ENCODE assay signal across 18 cellular contexts in the genomic region with DNA sequence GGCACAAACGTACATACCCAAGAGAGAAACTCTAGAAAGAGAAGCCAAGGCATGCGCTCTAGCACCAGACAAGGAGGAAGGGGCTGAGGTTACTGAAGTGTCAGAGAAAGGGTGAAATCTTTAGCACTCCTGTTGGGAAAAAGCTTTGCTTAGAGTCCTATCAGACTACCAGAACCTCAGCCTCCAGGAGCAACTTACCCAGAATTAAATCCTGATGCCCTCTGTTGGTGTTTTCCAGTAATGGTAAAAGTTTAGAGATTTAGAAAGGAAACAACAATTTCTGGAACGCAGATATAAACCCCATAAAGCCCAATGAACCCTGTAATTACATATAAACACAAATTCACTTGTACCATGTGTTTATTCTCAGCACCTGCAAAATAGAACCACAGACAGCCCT. TPM values are rescaled to one million over a fixed set of nuclear protein-coding genes. Genes with fewer than 3 reads are reported as not detected.
DNase-seq lines count a peak whose midpoint lies in the region; FAIRE-seq and TF ChIP-seq lines count a peak whose summit lies in the region.
"Had no signal": no experiment of that assay in that cellular context is flagged by ENCODE, and none has a peak within 500 bp of the region (broad histone marks: within the 10 kb centered on the region; RNA-seq: fewer than 3 reads in every experiment).

No MANE protein-coding gene starts in this region.

- in situ Hi-C loops in G401 (cut with HindIII; ENCODE audit: low sequenced_read_pairs), result no loop called here

- no peak overlapping the region for H3K4me3 Mint-ChIP-seq in activated CD4-positive, alpha-beta T cell treated with anti-CD3 and anti-CD28 coated beads, Interleukin-2, amount 10 ng/mL, durations not matched to agents 7 days and 5 days
- H3K4me3 Mint-ChIP-seq: activated naive CD8-positive, alpha-beta T cell treated with anti-CD3 and anti-CD28 coated beads, Interleukin-2, amount 50 U/mL, for 24 hours; CD4-positive, alpha-beta T cell had no signal

- H3K27ac ChIP-seq in Karpas-422 (ENCODE audit: low read length) (no peak overlapping the region), ascending aorta (no peak overlapping the region)
- H3K27ac ChIP-seq: colonic mucosa, esophagus squamous epithelium had no signal

- no peaks in the 10 kb centered on the region for H3K4me1 Mint-ChIP-seq in activated CD4-positive, alpha-beta T cell treated with anti-CD3 and anti-CD28 coated beads, Interleukin-2, amount 10 ng/mL, durations not matched to agents 7 days and 5 days
- H3K4me1 Mint-ChIP-seq: activated naive CD8-positive, alpha-beta T cell treated with anti-CD3 and anti-CD28 coated beads, Interleukin-2, amount 50 U/mL, for 24 hours had no signal

- H3K9me2 ChIP-seq in Karpas-422 (replicated peaks; ENCODE audit: insufficient read depth, low read length), result no peaks in the 10 kb centered on the region

- H3K4me1 ChIP-seq in Karpas-422 (ENCODE audit: low read length) (no peaks in the 10 kb centered on the region), ascending aorta (no peaks in the 10 kb centered on the region)
- H3K4me1 ChIP-seq: colonic mucosa, esophagus squamous epithelium had no signal

- no peak overlapping the region for H3K27ac Mint-ChIP-seq in activated CD4-positive, alpha-beta T cell treated with anti-CD3 and anti-CD28 coated beads, Interleukin-2, amount 10 ng/mL, durations not matched to agents 7 days and 5 days
- H3K27ac Mint-ChIP-seq: activated naive CD8-positive, alpha-beta T cell treated with anti-CD3 and anti-CD28 coated beads, Interleukin-2, amount 50 U/mL, for 24 hours; CD4-positive, alpha-beta T cell had no signal

- H3K79me2 ChIP-seq in Karpas-422 (ENCODE audit: low read length), result no peaks in the 10 kb centered on the region

- H4K20me1 ChIP-seq in Karpas-422 (ENCODE audit: insufficient read depth, low read depth, low read length), result no peaks in the 10 kb centered on the region

- no peak overlapping the region for H2AFZ ChIP-seq in Karpas-422 (ENCODE audit: low read length)

- H3K36me3 ChIP-seq in Karpas-422 (ENCODE audit: insufficient read depth, low read length) (no peaks in the 10 kb centered on the region), ascending aorta (no peaks in the 10 kb centered on the region)
- H3K36me3 ChIP-seq: colonic mucosa, esophagus squamous epithelium had no signal

- intact Hi-C loops in ascending aorta (cut with DNase I), result no loop called here

- H3K4me2 ChIP-seq in Karpas-422 (ENCODE audit: low read depth, low read length, poor library complexity, severe bottlenecking), result no peak overlapping the region

- no peaks in the 10 kb centered on the region for H3K36me3 Mint-ChIP-seq in activated CD4-positive, alpha-beta T cell treated with anti-CD3 and anti-CD28 coated beads, Interleukin-2, amount 10 ng/mL, durations not matched to agents 7 days and 5 days (ENCODE audit: low read depth)

- H3K27me3 ChIP-seq in Karpas-422 (ENCODE audit: low read length), result no peaks in the 10 kb centered on the region
- no peaks in the 10 kb centered on the region for H3K27me3 ChIP-seq in ascending aorta
- H3K27me3 ChIP-seq: colonic mucosa had no signal

- no peaks in the 10 kb centered on the region for H3K9me3 Mint-ChIP-seq in activated CD4-positive, alpha-beta T cell treated with anti-CD3 and anti-CD28 coated beads, Interleukin-2, amount 10 ng/mL, durations not matched to agents 7 days and 5 days
- H3K9me3 Mint-ChIP-seq: activated naive CD8-positive, alpha-beta T cell treated with anti-CD3 and anti-CD28 coated beads, Interleukin-2, amount 50 U/mL, for 24 hours had no signal

- DNase-seq in D721Med (ENCODE audit: insufficient read length, low spot score), result no peak
- peak; percentile 51 for DNase-seq in Karpas-422
- peak; percentile 28 for DNase-seq in SK-N-DZ (ENCODE audit: low spot score)
- DNase-seq in left kidney (ENCODE audit: low read depth, low spot score), result peak; percentile 50
- DNase-seq in activated CD4-positive, alpha-beta T cell treated with anti-CD3 and anti-CD28 coated beads, Interleukin-2, amount 10 ng/mL, durations not matched to agents 7 days and 5 days, result no peak
- no peak for DNase-seq in T-helper 2 cell
- no peak for DNase-seq in ascending aorta (ENCODE audit: low spot score in 2 of 2)
- no peak for DNase-seq in G401 (ENCODE audit: low spot score)
- DNase-seq: activated naive CD8-positive, alpha-beta T cell treated with anti-CD3 and anti-CD28 coated beads, Interleukin-2, amount 50 U/mL, for 24 hours; CD4-positive, alpha-beta T cell; colonic mucosa; esophagus squamous epithelium; hippocampal formation; NCI-H1105 treated with DMSO at 0.1 percent for 48 hours; nucleus accumbens; small intestine had no signal

- FAIRE-seq in D721Med (lab: Jason Lieb, UNC), result no peak
- FAIRE-seq: HTR-8/SVneo, small intestine had no signal

- H3K4me3 ChIP-seq in Karpas-422 (ENCODE audit: low read length) (no peak overlapping the region), ascending aorta (no peak overlapping the region)
- H3K4me3 ChIP-seq: colonic mucosa, esophagus squamous epithelium, lung had no signal

- no peaks in the 10 kb centered on the region for H3K27me3 Mint-ChIP-seq in activated CD4-positive, alpha-beta T cell treated with anti-CD3 and anti-CD28 coated beads, Interleukin-2, amount 10 ng/mL, durations not matched to agents 7 days and 5 days
- H3K27me3 Mint-ChIP-seq: activated naive CD8-positive, alpha-beta T cell treated with anti-CD3 and anti-CD28 coated beads, Interleukin-2, amount 50 U/mL, for 24 hours; CD4-positive, alpha-beta T cell had no signal

- TF ChIP-seq CTCF in D721Med (IDR thresholded peaks at IDR 0.05; ENCODE audit: insufficient read depth, missing control alignments) (peak; percentile 6), ascending aorta (IDR thresholded peaks at IDR 0.05) (no peak)

- CTCF ChIA-PET in activated CD4-positive, alpha-beta T cell treated with anti-CD3 and anti-CD28 coated beads, Interleukin-2, amount 10 ng/mL, durations not matched to agents 7 days and 5 days (lab: Charles Lee), result no interaction called here

- POLR2A ChIA-PET in activated CD4-positive, alpha-beta T cell treated with anti-CD3 and anti-CD28 coated beads, Interleukin-2, amount 10 ng/mL, durations not matched to agents 7 days and 5 days (lab: Charles Lee), result no interaction called here

- no peaks in the 10 kb centered on the region for H3K9me3 ChIP-seq in Karpas-422 (ENCODE audit: low read length)
- H3K9me3 ChIP-seq in ascending aorta, result no peaks in the 10 kb centered on the region
- H3K9me3 ChIP-seq: colonic mucosa, esophagus squamous epithelium had no signal

- H3K9ac ChIP-seq in Karpas-422 (ENCODE audit: low read length), result no peak overlapping the region

RNA-seq across cellular contexts. Expression of gene ASTN2, which starts 33.2 kb away (rescaled TPM):
- total RNA-seq in Karpas-422 (2014; rRNA removed; shearing (Covaris generic); ENCODE audit: low replicate concordance), result 5.3 TPM in 2 replicates
- polyA plus RNA-seq in SK-N-DZ (2014; cell fraction: cytosol; rRNA removed), result 10.8 and 11.0 TPM in 2 replicates
- polyA plus RNA-seq in SK-N-DZ (2014; cell fraction: nucleus; rRNA removed), result 4.7 and 5.3 TPM in 2 replicates
- total RNA-seq in activated CD4-positive, alpha-beta T cell treated with anti-CD3 and anti-CD28 coated beads, Interleukin-2, amount 10 ng/mL, durations not matched to agents 7 days and 5 days, result 1 to 10 TPM; 3.2 to 4.1 TPM
- total RNA-seq in ascending aorta, result 2.3 TPM
- total RNA-seq in G401 (2014; rRNA removed; shearing (Covaris generic)), result 17.1 and 25.2 TPM in 2 replicates

Comparison
In these comparisons a context has a peak if more than half of its experiments do, and no peak if none do; other contexts are left out.
1. DNase-seq: peak in Karpas-422 (single experiment), SK-N-DZ (single experiment) and left kidney (single experiment); none in D721Med (single experiment), activated CD4-positive, alpha-beta T cell treated with anti-CD3 and anti-CD28 coated beads, Interleukin-2, amount 10 ng/mL, durations not matched to agents 7 days and 5 days (single experiment), T-helper 2 cell (0 of 5), ascending aorta (0 of 2) and G401 (single experiment).